Comparison of ENCODE assay signal across 11 cellular contexts in genomic region chr21:33993286-33994231, GRCh38.
A peak's percentile ranks its signal among the peaks of the same experiment; 100 is the strongest.
DNase-seq lines count a peak whose midpoint lies in the region; ATAC-seq, FAIRE-seq and TF ChIP-seq lines count a peak whose summit lies in the region.
"Had no signal": no experiment of that assay in that cellular context is flagged by ENCODE, and none has a peak within 500 bp of the region (broad histone marks: within the 10 kb centered on the region; RNA-seq: fewer than 3 reads in every experiment).

No MANE protein-coding gene starts in this region.

- H3K4me1 ChIP-seq in pancreas (no peaks in the 10 kb centered on the region), endodermal cell (ENCODE audit: control insufficient read depth, insufficient read depth, low read length) (no peaks in the 10 kb centered on the region)

- H3K4me1 Mint-ChIP-seq in endothelial cell (ENCODE audit: unreplicated experiment) (peaks cover 36% of the 10 kb centered on the region), endodermal cell (peaks cover 16% of the 10 kb centered on the region)

- peak in 3 of 4 donors; percentile 29 to 72 (median 51) for ATAC-seq in pancreas
- ATAC-seq in GM21528 (IDR thresholded peaks at IDR 0.05; ENCODE audit: low FRiP score, unreplicated experiment), result no peak
- no peak for ATAC-seq in GM18870 (IDR thresholded peaks at IDR 0.05; ENCODE audit: unreplicated experiment)
- ATAC-seq: SK-N-SH treated with all-trans-retinoic acid at 6 μM for 48 hours had no signal

- TF ChIP-seq CTCF in endothelial cell (IDR thresholded peaks at IDR 0.05; ENCODE audit: unreplicated experiment) (no peak), pancreas (IDR thresholded peaks at IDR 0.05) (no peak), endodermal cell (conservative IDR thresholded peaks at IDR 0.05) (no peak)

- TF ChIP-seq POLR2A in GM12892 (IDR thresholded peaks at IDR 0.05; ENCODE audit: low read depth, low read length), result no peak

- DNase-seq in GM12892 (ENCODE audit: insufficient read length), result no peak
- peak; percentile 16 for DNase-seq in NCI-H69 (lab: John Stamatoyannopoulos, UW)
- peak; percentile 41 for DNase-seq in endothelial cell (ENCODE audit: low spot score)
- DNase-seq in pancreas, result no peak
- no peak for DNase-seq in endodermal cell
- no peak for DNase-seq in NCI-H510A treated with DMSO at 0.1 percent for 48 hours (lab: John Stamatoyannopoulos, UW)
- DNase-seq: NCI-H1694 had no signal

- H3K9me3 Mint-ChIP-seq in endothelial cell (ENCODE audit: unreplicated experiment), result no peaks in the 10 kb centered on the region
- peaks cover 6% of the 10 kb centered on the region for H3K9me3 Mint-ChIP-seq in endodermal cell

- H3K9me3 ChIP-seq in pancreas, result no peaks in the 10 kb centered on the region
- peaks cover 10% of the 10 kb centered on the region for H3K9me3 ChIP-seq in endodermal cell (ENCODE audit: control insufficient read depth, low read length)

- H3K27ac ChIP-seq in pancreas, result no peak overlapping the region
- no peak overlapping the region for H3K27ac ChIP-seq in endodermal cell (ENCODE audit: low read depth, low read length)

- H3K27me3 ChIP-seq in pancreas (no peaks in the 10 kb centered on the region), endodermal cell (ENCODE audit: control insufficient read depth, insufficient read depth, low read length, poor library complexity, severe bottlenecking) (no peaks in the 10 kb centered on the region)

- peak; percentile 80 for FAIRE-seq in GM12892 (lab: Jason Lieb, UNC)
- FAIRE-seq in pancreas (lab: Jason Lieb, UNC), result no peak

- WGBS in pancreas, 2 donors, result 54 to 55% methylated on average over 12 of the region's 12 CpGs
- WGBS in endodermal cell (ENCODE audit: insufficient coverage in 1 of 2, insufficient read length in 1 of 2), 2 experiments, result 77% methylated on average over 5 to 12 of the region's 12 CpGs

- H3K27ac Mint-ChIP-seq in endothelial cell (ENCODE audit: unreplicated experiment) (peak overlapping the region; percentile 91), endodermal cell (no peak overlapping the region)
- H3K27ac Mint-ChIP-seq: activated T-helper 17 cell treated with anti-CD3 and anti-CD28 coated beads, Interleukin-2, amount 50 U/mL, for 72 hours had no signal

- H3K9ac ChIP-seq in endodermal cell (ENCODE audit: extremely low read depth, low read length, poor library complexity, severe bottlenecking), result no peak overlapping the region

- intact Hi-C loops in pancreas (cut with DNase I), result no loop called here

- peak overlapping the region; percentile 27 for H3K4me3 Mint-ChIP-seq in endothelial cell (ENCODE audit: unreplicated experiment)
- H3K4me3 Mint-ChIP-seq in endodermal cell, result no peak overlapping the region
- H3K4me3 Mint-ChIP-seq: activated T-helper 17 cell treated with anti-CD3 and anti-CD28 coated beads, Interleukin-2, amount 50 U/mL, for 72 hours had no signal

- H3K36me3 ChIP-seq in pancreas (no peaks in the 10 kb centered on the region), endodermal cell (ENCODE audit: control insufficient read depth, insufficient read depth, low read length) (no peaks in the 10 kb centered on the region)

- H3K4me3 ChIP-seq in pancreas (no peak overlapping the region), endodermal cell (ENCODE audit: low read length) (no peak overlapping the region)

- H3K36me3 Mint-ChIP-seq in endothelial cell (ENCODE audit: low read depth, unreplicated experiment) (no peaks in the 10 kb centered on the region), endodermal cell (ENCODE audit: low read depth) (peaks cover 2% of the 10 kb centered on the region)

- H3K27me3 Mint-ChIP-seq in endothelial cell (ENCODE audit: unreplicated experiment) (peaks cover 6% of the 10 kb centered on the region), endodermal cell (ENCODE audit: insufficient read depth) (peaks cover 3% of the 10 kb centered on the region)
- H3K27me3 Mint-ChIP-seq: activated T-helper 17 cell treated with anti-CD3 and anti-CD28 coated beads, Interleukin-2, amount 50 U/mL, for 72 hours had no signal

Comparison
In these comparisons a context has a peak if more than half of its experiments do, and no peak if none do; other contexts are left out.
1. DNase-seq: peak in NCI-H69 (single experiment) and endothelial cell (single experiment); none in GM12892 (single experiment), pancreas (0 of 6), endodermal cell (single experiment) and NCI-H510A treated with DMSO at 0.1 percent for 48 hours (single experiment).
2. ATAC-seq: peak in pancreas (3 of 4); none in GM21528 (single experiment) and GM18870 (single experiment).